ENCODE assay signal across 25 cellular contexts in genomic region chr7:106777666-106778299, GRCh38.
DNase-seq lines count a peak whose midpoint lies in the region; ATAC-seq, FAIRE-seq and TF ChIP-seq lines count a peak whose summit lies in the region.
"Had no signal": no experiment of that assay in that cellular context is flagged by ENCODE, and none has a peak within 500 bp of the region (broad histone marks: within the 10 kb centered on the region; RNA-seq: fewer than 3 reads in every experiment).

No MANE protein-coding gene starts in this region.

- peak overlapping the region; percentile 3 for H3K27ac Mint-ChIP-seq in stimulated activated naive B cell treated with anti-CD40 and anti-IgM and Interleukin-4, amounts not matched to agents 10 μg/mL and 1 μg/mL and 100 μg/mL, for 72 hours

- peak; percentile 93 for DNase-seq in CD1c-positive myeloid dendritic cell (ENCODE audit: extremely low spot score)
- peak; percentile 15 for DNase-seq in MV-4-11 (lab: John Stamatoyannopoulos, UW)
- no peak for DNase-seq in H1 (ENCODE audit: low read depth in 1 of 2, low spot score in 2 of 2)
- no peak for DNase-seq in stimulated activated naive B cell treated with anti-CD40 and anti-IgM and Interleukin-4, amounts not matched to agents 10 μg/mL and 1 μg/mL and 100 μg/mL, for 72 hours
- DNase-seq in NCI-H69 (lab: John Stamatoyannopoulos, UW) = no peak
- DNase-seq: AML-193; C1 segment of cervical spinal cord; CD8-positive, alpha-beta memory T cell; DMS153; DND-41; NCI-H1105 treated with DMSO at 0.1 percent for 48 hours; NCI-H146; NCI-H1930; NCI-H2107; NCI-H524; NCI-H774; SK-N-SH; SW 1271 had no signal

- H3K36me3 ChIP-seq in H1 (ENCODE audit: control insufficient read depth in 2 of 4, insufficient read depth in 4 of 4, low read length in 3 of 4) = no peaks in the 10 kb centered on the region; a peak in 1 of 8 replicates

- no peaks in the 10 kb centered on the region for H3K79me2 ChIP-seq in H1 (ENCODE audit: control insufficient read depth in 1 of 2, insufficient read depth in 2 of 2, low read length in 2 of 2)

- H4K5ac ChIP-seq in H1 (ENCODE audit: insufficient read length, low read depth, low read length) = no peak overlapping the region

- H3K9me3 Mint-ChIP-seq in stimulated activated naive B cell treated with anti-CD40 and anti-IgM and Interleukin-4, amounts not matched to agents 10 μg/mL and 1 μg/mL and 100 μg/mL, for 72 hours = peaks cover 10 to 11% of the 10 kb centered on the region in 2 donors

- no peak overlapping the region for H3K18ac ChIP-seq in H1 (ENCODE audit: extremely low read depth, low read length)

- no peaks in the 10 kb centered on the region for H4K20me1 ChIP-seq in H1 (replicated peaks in 1 of 2; ENCODE audit: control insufficient read depth in 1 of 2, insufficient read depth in 2 of 2, low read length in 2 of 2)

- peak overlapping the region; percentile 53; the same call in 1 of the 2 replicates for H2AK5ac ChIP-seq in H1 (ENCODE audit: low read depth, low read length)

- TF ChIP-seq EP300 in H1 (IDR thresholded peaks at IDR 0.05; ENCODE audit: borderline replicate concordance in 1 of 2, low read depth in 2 of 2, low read length in 2 of 2) = no peak

- H3K4me2 ChIP-seq in H1 (ENCODE audit: insufficient read depth in 1 of 2, low read depth in 2 of 2, low read length in 2 of 2) = no peak overlapping the region
- H3K4me2 ChIP-seq: A549, KMS-11, SK-N-SH had no signal

- ATAC-seq in stimulated activated naive B cell treated with anti-CD40 and anti-IgM and Interleukin-4, amounts not matched to agents 10 μg/mL and 1 μg/mL and 100 μg/mL, for 72 hours (replicated peaks) = peak; percentile 76 to 78
- ATAC-seq in HG02884 (IDR thresholded peaks at IDR 0.05; ENCODE audit: unreplicated experiment) (no peak), HG03460 (IDR thresholded peaks at IDR 0.05; ENCODE audit: unreplicated experiment) (no peak)
- ATAC-seq: A549, HCT116 had no signal

- no peak for TF ChIP-seq POLR2A in H1 (IDR thresholded peaks at IDR 0.05; ENCODE audit: control extremely low read depth in 1 of 2, low read depth in 2 of 2, low read length in 2 of 2)

- H3K23me2 ChIP-seq in H1 (ENCODE audit: low read depth, low read length) = no peaks in the 10 kb centered on the region

- no peaks in the 10 kb centered on the region for H3K27me3 ChIP-seq in H1 (replicated peaks in 1 of 4; ENCODE audit: control insufficient read depth in 3 of 4, extremely low read depth in 1 of 4, insufficient read depth in 3 of 4, low read length in 3 of 4)

- H3K14ac ChIP-seq in H1 (ENCODE audit: insufficient read length) = no peak overlapping the region

- TF ChIP-seq RAD21 in H1 (IDR thresholded peaks at IDR 0.05 in 1 of 2, conservative IDR thresholded peaks at IDR 0.05 in 1 of 2; ENCODE audit: low read depth in 2 of 2, low read length in 2 of 2) = no peak

- no peaks in the 10 kb centered on the region for H3K79me1 ChIP-seq in H1 (ENCODE audit: low read depth, low read length)

- no peak overlapping the region for H3K9ac ChIP-seq in H1 (replicated peaks in 1 of 4; ENCODE audit: extremely low read depth in 1 of 4, low read depth in 3 of 4, low read length in 3 of 4)
- H3K9ac ChIP-seq: KMS-11, SK-N-SH had no signal

- no peak overlapping the region for H3K27ac ChIP-seq in H1 (ENCODE audit: low read depth, low read length)
- H3K27ac ChIP-seq: KMS-11 had no signal

- no peak overlapping the region for H4K91ac ChIP-seq in H1 (replicated peaks; ENCODE audit: insufficient read length, low read length)

- H2AFZ ChIP-seq in H1 (ENCODE audit: low read length) = no peak overlapping the region

- H2BK20ac ChIP-seq in H1 (ENCODE audit: low read length) = no peak overlapping the region

- H2BK12ac ChIP-seq in H1 (ENCODE audit: low read depth, low read length) = 0 out of 2 replicates have a peak overlapping the region, but pooled peaks have one; percentile 39

- no peaks in the 10 kb centered on the region for H3K9me3 ChIP-seq in H1 (ENCODE audit: insufficient read depth in 2 of 2, low read depth in 1 of 2, low read length in 1 of 2)
- H3K9me3 ChIP-seq: A549, SK-N-SH had no signal

- WGBS in H1 (ENCODE audit: extremely low coverage in 1 of 2, insufficient coverage in 1 of 2, insufficient read length in 1 of 2, insufficient replicate concordance in 2 of 2, low coverage in 1 of 2, low lambda C conversion rate in 2 of 2, missing lambda C conversion rate in 1 of 2), 2 experiments = 83% methylated on average over 7 of the region's 7 CpGs; no CpG with 5 or more reads in 1 of the 2 experiments

- H3K36me3 Mint-ChIP-seq in stimulated activated naive B cell treated with anti-CD40 and anti-IgM and Interleukin-4, amounts not matched to agents 10 μg/mL and 1 μg/mL and 100 μg/mL, for 72 hours = peaks cover 6 to 9% of the 10 kb centered on the region in 2 donors

- peaks cover 0 to 3% (median 0%) of the 10 kb centered on the region in 4 experiments; a peak in 1 of 7 replicates for H3K4me1 ChIP-seq in H1 (replicated peaks in 1 of 4; ENCODE audit: control insufficient read depth in 3 of 4, insufficient read depth in 4 of 4, low read length in 3 of 4)

- no peak for FAIRE-seq in H1 (lab: Jason Lieb, UNC)
- FAIRE-seq: A549, GM12892, RCC 7860 had no signal

- POLR2A ChIA-PET in H1 (lab: Charles Lee; ENCODE audit: partially characterized antibody) = no interaction called here

- CTCF ChIA-PET in H1 (lab: Charles Lee; ENCODE audit: partially characterized antibody) = interaction anchor here (0.7 to 1.3 kb wide), 2 partner anchors 15 to 166 kb away, joined by 3 to 4 read pairs; no protein-coding TSS in a partner anchor

- no peaks in the 10 kb centered on the region for H3K27me3 Mint-ChIP-seq in stimulated activated naive B cell treated with anti-CD40 and anti-IgM and Interleukin-4, amounts not matched to agents 10 μg/mL and 1 μg/mL and 100 μg/mL, for 72 hours

- H4K8ac ChIP-seq in H1 (ENCODE audit: extremely low read depth, insufficient read depth, low read length) = no peak overlapping the region

- no peak for TF ChIP-seq CTCF in H1 (IDR thresholded peaks at IDR 0.05; ENCODE audit: control extremely low read depth in 1 of 3, insufficient read depth in 1 of 3, low read depth in 1 of 3, low read length in 3 of 3)

- no peak overlapping the region for H3K56ac ChIP-seq in H1 (replicated peaks; ENCODE audit: insufficient read length, low read depth, low read length)

- no peak overlapping the region for H3K4ac ChIP-seq in H1 (replicated peaks; ENCODE audit: insufficient read length, low read depth, low read length)

- H3K4me3 ChIP-seq in H1 (ENCODE audit: extremely low read depth in 1 of 4, insufficient read depth in 2 of 4, low read depth in 3 of 4, low read length in 4 of 4) = no peak overlapping the region
- H3K4me3 ChIP-seq: A549 had no signal

- H2BK5ac ChIP-seq in H1 (ENCODE audit: low read depth, low read length) = no peak overlapping the region

- no peak overlapping the region for H2BK15ac ChIP-seq in H1 (ENCODE audit: low read length)

- H3K4me1 Mint-ChIP-seq in stimulated activated naive B cell treated with anti-CD40 and anti-IgM and Interleukin-4, amounts not matched to agents 10 μg/mL and 1 μg/mL and 100 μg/mL, for 72 hours = peaks cover 21 to 53% of the 10 kb centered on the region in 2 donors
- H3K4me1 Mint-ChIP-seq: CD8-positive, alpha-beta memory T cell had no signal

- H3K4me3 Mint-ChIP-seq in stimulated activated naive B cell treated with anti-CD40 and anti-IgM and Interleukin-4, amounts not matched to agents 10 μg/mL and 1 μg/mL and 100 μg/mL, for 72 hours = no peak overlapping the region
- H3K4me3 Mint-ChIP-seq: CD8-positive, alpha-beta memory T cell had no signal

- no peak overlapping the region for H3K23ac ChIP-seq in H1 (ENCODE audit: insufficient read length)

- no peak overlapping the region for H2BK120ac ChIP-seq in H1 (replicated peaks; ENCODE audit: low read depth, low read length)

TF ChIP-seq in H1, 55 proteins besides CTCF, POLR2A, EP300 and RAD21:
- no peak for TF ChIP-seq ZNF274 (IDR thresholded peaks at IDR 0.05; ENCODE audit: borderline replicate concordance, extremely low read depth, low read length)
- no peak for TF ChIP-seq CBX5 (IDR thresholded peaks at IDR 0.05; ENCODE audit: low read depth, low read length)
- no peak for TF ChIP-seq POLR2AphosphoS5 (IDR thresholded peaks at IDR 0.05; ENCODE audit: low read depth, low read length)
- TF ChIP-seq SP1 (IDR thresholded peaks at IDR 0.05; ENCODE audit: low read depth, low read length) = no peak
- no peak for TF ChIP-seq KDM5A (IDR thresholded peaks at IDR 0.05; ENCODE audit: low read length)
- no peak for TF ChIP-seq NRF1 (IDR thresholded peaks at IDR 0.05; ENCODE audit: low read depth, low read length)
- no peak for TF ChIP-seq YY1 (IDR thresholded peaks at IDR 0.05; ENCODE audit: low read depth, low read length)
- no peak for TF ChIP-seq RFX5 (IDR thresholded peaks at IDR 0.05; ENCODE audit: borderline replicate concordance, low read depth, low read length)
- no peak for TF ChIP-seq HDAC6 (IDR thresholded peaks at IDR 0.05; ENCODE audit: low read depth, low read length)
- no peak for TF ChIP-seq MAFK (IDR thresholded peaks at IDR 0.05; ENCODE audit: low read depth, low read length)

Comparison
In these comparisons a context has a peak if more than half of its experiments do, and no peak if none do; other contexts are left out.
1. DNase-seq: peak in CD1c-positive myeloid dendritic cell (single experiment) and MV-4-11 (single experiment); none in H1 (0 of 2), stimulated activated naive B cell treated with anti-CD40 and anti-IgM and Interleukin-4, amounts not matched to agents 10 μg/mL and 1 μg/mL and 100 μg/mL, for 72 hours (single experiment) and NCI-H69 (single experiment).
2. ATAC-seq: peak in stimulated activated naive B cell treated with anti-CD40 and anti-IgM and Interleukin-4, amounts not matched to agents 10 μg/mL and 1 μg/mL and 100 μg/mL, for 72 hours (2 of 2); none in HG02884 (single experiment) and HG03460 (single experiment).